ENCODE assay signal across 9 cellular contexts in genomic region chr3:42701371-42702065, GRCh38. TPM values are rescaled to one million over a fixed set of nuclear protein-coding genes. Genes with fewer than 3 reads are reported as not detected.
DNase-seq lines count a peak whose midpoint lies in the region; ATAC-seq and TF ChIP-seq lines count a peak whose summit lies in the region.
"Had no signal": no experiment of that assay in that cellular context is flagged by ENCODE, and none has a peak within 500 bp of the region (broad histone marks: within the 10 kb centered on the region; RNA-seq: fewer than 3 reads in every experiment).

No MANE protein-coding gene starts in this region.

- H3K18ac ChIP-seq in IMR-90 (ENCODE audit: low read depth, low read length) = no peak overlapping the region

- peaks cover 17% of the 10 kb centered on the region for H3K27me3 Mint-ChIP-seq in activated B cell treated with CpG ODN at 0.5 μM for 24 hours
- H3K27me3 Mint-ChIP-seq in CD14-positive monocyte (ENCODE audit: low read depth in 3 of 3) = peaks cover 6 to 15% (median 14%) of the 10 kb centered on the region in 3 donors
- H3K27me3 Mint-ChIP-seq: activated naive CD8-positive, alpha-beta T cell had no signal

- no peak overlapping the region for H3K4me2 ChIP-seq in IMR-90 (ENCODE audit: low read depth, low read length)

- no peak overlapping the region for H2BK5ac ChIP-seq in IMR-90 (ENCODE audit: low read depth, low read length, poor library complexity, severe bottlenecking)

- H2BK120ac ChIP-seq in IMR-90 (ENCODE audit: low read depth, low read length) = no peak overlapping the region

- POLR2A ChIA-PET in IMR-90 (lab: Charles Lee; ENCODE audit: unreplicated experiment) = no interaction called here
- POLR2A ChIA-PET in activated B cell treated with CpG ODN at 0.5 μM for 24 hours (lab: Charles Lee) = no interaction called here

- H2AFZ ChIP-seq in IMR-90 (replicated peaks; ENCODE audit: low read length, poor library complexity) = peak overlapping the region; percentile 56

- H3K14ac ChIP-seq in IMR-90 (replicated peaks; ENCODE audit: low read depth, low read length) = no peak overlapping the region

- in situ Hi-C loops in IMR-90 (cut with MboI; ENCODE audit: low sequenced_read_pairs) = no loop called here

- TF ChIP-seq POLR2A in IMR-90 (IDR thresholded peaks at IDR 0.05; ENCODE audit: low read depth, low read length) = no peak

- H2BK20ac ChIP-seq in IMR-90 (ENCODE audit: low read depth, low read length) = no peak overlapping the region

- H3K4me1 ChIP-seq in IMR-90 (ENCODE audit: control insufficient read depth, insufficient read depth, low read length) (no peaks in the 10 kb centered on the region), liver (ENCODE audit: control insufficient read depth in 4 of 4, insufficient read depth in 4 of 4, low read length in 3 of 4) (no peaks in the 10 kb centered on the region)

- no peak overlapping the region for H2AK5ac ChIP-seq in IMR-90 (ENCODE audit: low read depth, low read length)

- CTCF ChIA-PET in IMR-90 (lab: Yijun Ruan, JAX) = no interaction called here
- CTCF ChIA-PET in activated B cell treated with CpG ODN at 0.5 μM for 24 hours (lab: Charles Lee) = no interaction called here

- H4K5ac ChIP-seq in IMR-90 (ENCODE audit: low read depth, low read length) = no peak overlapping the region

- H3K27ac ChIP-seq in IMR-90 (ENCODE audit: insufficient read depth, low read length) (no peak overlapping the region), caudate nucleus (ENCODE audit: low read depth, low read length) (peak overlapping the region; percentile 99), liver (ENCODE audit: low read depth in 1 of 2, low read length in 2 of 2) (no peak overlapping the region)

- DNase-seq in AML-193 (lab: John Stamatoyannopoulos, UW) (peak; percentile 39 to 54), IMR-90 (no peak), activated B cell treated with CpG ODN at 0.5 μM for 24 hours (no peak), caudate nucleus (lab: John Stamatoyannopoulos, UW) (peak in 59 of 61 donors; percentile 24 to 89 (median 73)), CD14-positive monocyte (ENCODE audit: low spot score) (no peak)
- peak in 2 of 3 donors; percentile 34 to 53 for DNase-seq in stimulated activated CD4-positive, alpha-beta T cell treated with anti-CD3 and anti-CD28 coated beads, TNF-alpha, amount 100 ng/mL, for 48 hours (ENCODE audit: low read depth in 3 of 3)

- H3K4me3 ChIP-seq in IMR-90 (ENCODE audit: insufficient read depth, low read depth, low read length) (no peak overlapping the region), liver (ENCODE audit: low read depth in 1 of 3, low read length in 3 of 3) (no peak overlapping the region)

- H3K56ac ChIP-seq in IMR-90 (ENCODE audit: extremely low read depth, insufficient read depth, low read length) = no peak overlapping the region

- BruUV-seq in IMR-90 (replicated peaks; lab: Mats Ljungman, UMichigan) = no TSS peak

- H3K36me3 Mint-ChIP-seq in activated B cell treated with CpG ODN at 0.5 μM for 24 hours (ENCODE audit: low read depth) = no peaks in the 10 kb centered on the region
- H3K36me3 Mint-ChIP-seq in CD14-positive monocyte = no peaks in the 10 kb centered on the region
- H3K36me3 Mint-ChIP-seq: activated naive CD8-positive, alpha-beta T cell had no signal

- no peaks in the 10 kb centered on the region for H3K9me3 Mint-ChIP-seq in activated B cell treated with CpG ODN at 0.5 μM for 24 hours
- H3K9me3 Mint-ChIP-seq in CD14-positive monocyte = no peaks in the 10 kb centered on the region

- no peak for TF ChIP-seq CTCF in IMR-90 (conservative IDR thresholded peaks at IDR 0.05; ENCODE audit: low read depth, low read length)
- TF ChIP-seq CTCF in activated B cell treated with CpG ODN at 0.5 μM for 24 hours (IDR thresholded peaks at IDR 0.05) = no peak
- TF ChIP-seq CTCF in liver (IDR thresholded peaks at IDR 0.05; ENCODE audit: low read depth, low read length, missing input control) = no peak
- no peak for TF ChIP-seq CTCF in CD14-positive monocyte (IDR thresholded peaks at IDR 0.05)

- H4K8ac ChIP-seq in IMR-90 (ENCODE audit: low read depth in 2 of 2, low read length in 2 of 2) = no peak overlapping the region

- no peak overlapping the region for H3K4ac ChIP-seq in IMR-90 (ENCODE audit: low read depth, low read length)

- no peak overlapping the region for H3K9ac ChIP-seq in IMR-90 (ENCODE audit: low read depth, low read length)
- H3K9ac ChIP-seq in liver (ENCODE audit: low read depth in 1 of 2, low read length in 2 of 2) = no peak overlapping the region

- H3K27me3 ChIP-seq in IMR-90 (ENCODE audit: control insufficient read depth, insufficient read depth, low read length) = peaks cover 35% of the 10 kb centered on the region
- H3K27me3 ChIP-seq in liver (ENCODE audit: control insufficient read depth in 4 of 4, insufficient read depth in 4 of 4, low read length in 3 of 4) = no peaks in the 10 kb centered on the region

- H3K23ac ChIP-seq in IMR-90 (ENCODE audit: low read depth, low read length) = no peak overlapping the region

- no peak overlapping the region for H4K91ac ChIP-seq in IMR-90 (ENCODE audit: insufficient read depth, low read depth, low read length)

- H3K36me3 ChIP-seq in IMR-90 (ENCODE audit: control insufficient read depth, insufficient read depth, low read length) (no peaks in the 10 kb centered on the region), liver (ENCODE audit: control insufficient read depth in 4 of 4, insufficient read depth in 3 of 4, low read depth in 1 of 4, low read length in 3 of 4) (no peaks in the 10 kb centered on the region)

- no peaks in the 10 kb centered on the region for H3K9me3 ChIP-seq in IMR-90 (ENCODE audit: control insufficient read depth, insufficient read depth, low read length)
- no peaks in the 10 kb centered on the region for H3K9me3 ChIP-seq in liver (ENCODE audit: control insufficient read depth in 4 of 4, low read length in 3 of 4)

- no CpG with 5 or more reads among the region's 15 CpGs for WGBS in IMR-90 (ENCODE audit: extremely low coverage in 2 of 2, insufficient read length in 1 of 2), 2 experiments
- 46% methylated on average over 15 of the region's 15 CpGs for WGBS in liver

- no peak overlapping the region for H3K27ac Mint-ChIP-seq in activated B cell treated with CpG ODN at 0.5 μM for 24 hours
- H3K27ac Mint-ChIP-seq in CD14-positive monocyte = no peak overlapping the region
- H3K27ac Mint-ChIP-seq: activated naive CD8-positive, alpha-beta T cell had no signal

- TF ChIP-seq RAD21 in IMR-90 (IDR thresholded peaks at IDR 0.05; ENCODE audit: low read length) = no peak
- TF ChIP-seq RAD21 in liver (IDR thresholded peaks at IDR 0.05) = no peak

- no peaks in the 10 kb centered on the region; the same call in none of the 2 replicates for H4K20me1 ChIP-seq in IMR-90 (ENCODE audit: insufficient read depth, low read length)

- H3K79me1 ChIP-seq in IMR-90 (ENCODE audit: low read depth in 1 of 2, low read length in 2 of 2) = no peaks in the 10 kb centered on the region

- dilution Hi-C loops in IMR-90 (cut with HindIII; ENCODE audit: low sequenced_read_pairs, unreplicated experiment) = no loop called here

- no peak overlapping the region for H2AK9ac ChIP-seq in IMR-90 (replicated peaks; ENCODE audit: low read depth, low read length, poor library complexity)

- H2BK15ac ChIP-seq in IMR-90 (ENCODE audit: low read depth, low read length) = no peak overlapping the region

- ATAC-seq in IMR-90 (ENCODE audit: low read depth) (peak; percentile 97), activated B cell treated with CpG ODN at 0.5 μM for 24 hours (ENCODE audit: low read depth) (peak; percentile 50), HG02610 (IDR thresholded peaks at IDR 0.05; ENCODE audit: unreplicated experiment) (no peak)

- no peaks in the 10 kb centered on the region; the same call in 1 of the 2 replicates for H3K9me1 ChIP-seq in IMR-90 (ENCODE audit: insufficient read depth, low read length)

- H3K4me1 Mint-ChIP-seq in activated B cell treated with CpG ODN at 0.5 μM for 24 hours = no peaks in the 10 kb centered on the region
- H3K4me1 Mint-ChIP-seq in CD14-positive monocyte = peaks cover 3% of the 10 kb centered on the region

- intact Hi-C loops in IMR-90 (cut with micrococcal nuclease) (no loop called here), activated B cell treated with CpG ODN at 0.5 μM for 24 hours (cut with micrococcal nuclease) (no loop called here), CD14-positive monocyte (cut with micrococcal nuclease) (no loop called here)

- H3K4me3 Mint-ChIP-seq in activated B cell treated with CpG ODN at 0.5 μM for 24 hours (no peak overlapping the region), CD14-positive monocyte (no peak overlapping the region)
- H3K4me3 Mint-ChIP-seq: activated naive CD8-positive, alpha-beta T cell had no signal

TF ChIP-seq in IMR-90, 13 proteins besides CTCF, POLR2A, EP300 and RAD21:
- TF ChIP-seq MAZ (IDR thresholded peaks at IDR 0.05; ENCODE audit: borderline replicate concordance, low read depth, low read length) = peak; percentile 53; the same call in 1 of the 2 replicates
- TF ChIP-seq RCOR1 (IDR thresholded peaks at IDR 0.05; ENCODE audit: insufficient replicate concordance, low read length) = no peak

TF ChIP-seq in liver, 16 proteins besides CTCF, POLR2A, EP300 and RAD21 (continues in another document):
- no peak for TF ChIP-seq JUND (IDR thresholded peaks at IDR 0.05)
- no peak for TF ChIP-seq SP1 (IDR thresholded peaks at IDR 0.05)
- TF ChIP-seq EGR1 (IDR thresholded peaks at IDR 0.05; ENCODE audit: low read depth in 2 of 2) = no peak

RNA-seq across cellular contexts. Expression of gene HHATL, which starts 1.1 kb away (rescaled TPM):
- total RNA-seq in IMR-90 (2012; rRNA removed) (not detected in 2 replicates), activated B cell treated with CpG ODN at 0.5 μM for 24 hours (not detected in 2 replicates), liver (under 1 TPM in 1 of 2 donors, not detected in 1; 0.17 TPM)
- polyA plus RNA-seq in IMR-90 (2012; rRNA removed) (not detected in 2 replicates), liver (not detected), CD14-positive monocyte (not detected)
- polyA plus RNA-seq in IMR-90 (2012; cell fraction: cytosol; rRNA removed) = not detected in 2 replicates
- not detected in 2 replicates for polyA plus RNA-seq in IMR-90 (2012; cell fraction: nucleus; rRNA removed; ENCODE audit: low replicate concordance)

RNA-seq across cellular contexts. Expression of gene KLHL40, which starts 16.2 kb away (rescaled TPM):
- total RNA-seq in IMR-90 (2012; rRNA removed) = not detected in 2 replicates
- polyA plus RNA-seq in IMR-90 (2012; rRNA removed) = not detected in 2 replicates
- not detected in 2 replicates for polyA plus RNA-seq in IMR-90 (2012; cell fraction: cytosol; rRNA removed)
- polyA plus RNA-seq in IMR-90 (2012; cell fraction: nucleus; rRNA removed; ENCODE audit: low replicate concordance) = not detected in 2 replicates
- not detected in 2 replicates for total RNA-seq in activated B cell treated with CpG ODN at 0.5 μM for 24 hours
- not detected for total RNA-seq in liver
- polyA plus RNA-seq in liver = not detected
- polyA plus RNA-seq in CD14-positive monocyte = not detected

RNA-seq across cellular contexts. Expression of gene ZBTB47, which starts 48.0 kb away (rescaled TPM):
- total RNA-seq in IMR-90 (2012; rRNA removed) (9.7 and 10.9 TPM in 2 replicates), activated B cell treated with CpG ODN at 0.5 μM for 24 hours (0.88 and 1.1 TPM in 2 replicates), liver (1 to 10 TPM; 2.9 to 7.4 TPM)
- polyA plus RNA-seq in IMR-90 (2012; rRNA removed) (16.8 and 17.3 TPM in 2 replicates), liver (1 to 10 TPM in 1 of 2 donors, under 1 TPM in 1; 0.42 to 5.5 TPM), CD14-positive monocyte (under 1 TPM; 0.35 to 0.41 TPM)
- 7.1 and 19.6 TPM in 2 replicates for polyA plus RNA-seq in IMR-90 (2012; cell fraction: cytosol; rRNA removed)
- polyA plus RNA-seq in IMR-90 (2012; cell fraction: nucleus; rRNA removed; ENCODE audit: low replicate concordance) = 23.6 and 53.1 TPM in 2 replicates

Comparison
In these comparisons a context has a peak if more than half of its experiments do, and no peak if none do; other contexts are left out.
1. DNase-seq: peak in AML-193 (2 of 2), caudate nucleus (59 of 61) and stimulated activated CD4-positive, alpha-beta T cell treated with anti-CD3 and anti-CD28 coated beads, TNF-alpha, amount 100 ng/mL, for 48 hours (2 of 3); none in IMR-90 (single experiment), activated B cell treated with CpG ODN at 0.5 μM for 24 hours (single experiment) and CD14-positive monocyte (single experiment).